ENCODE assay signal across 15 cellular contexts in genomic region chr18:9661564-9661963, GRCh38. TPM values are rescaled to one million over a fixed set of nuclear protein-coding genes. Genes with fewer than 3 reads are reported as not detected.
A peak's percentile ranks its signal among the peaks of the same experiment; 100 is the strongest.
DNase-seq lines count a peak whose midpoint lies in the region; ATAC-seq and TF ChIP-seq lines count a peak whose summit lies in the region.
"Had no signal": no experiment of that assay in that cellular context is flagged by ENCODE, and none has a peak within 500 bp of the region (broad histone marks: within the 10 kb centered on the region; RNA-seq: fewer than 3 reads in every experiment).

No MANE protein-coding gene starts in this region.

- TF ChIP-seq CTCF in mammary epithelial cell (conservative IDR thresholded peaks at IDR 0.05 in 1 of 2, IDR thresholded peaks at IDR 0.05 in 1 of 2; ENCODE audit: extremely low read depth in 1 of 2, insufficient read depth in 1 of 2, low read depth in 1 of 2, low read length in 2 of 2), result peak; percentile 21 to 54

- no peak overlapping the region for H3K4me3 ChIP-seq in mammary epithelial cell (replicated peaks in 1 of 3; ENCODE audit: insufficient read depth in 1 of 3, low read depth in 2 of 3, low read length in 3 of 3)
- H3K4me3 ChIP-seq in mesenchymal stem cell (ENCODE audit: insufficient read depth in 1 of 2, low read depth in 1 of 2, low read length in 2 of 2), result no peak overlapping the region
- H3K4me3 ChIP-seq: lower lobe of right lung had no signal

- no peak overlapping the region for H3K4me2 ChIP-seq in mammary epithelial cell (ENCODE audit: insufficient read depth, low read depth, low read length)
- no peak overlapping the region for H3K4me2 ChIP-seq in mesenchymal stem cell (ENCODE audit: low read length, poor library complexity, severe bottlenecking)
- H3K4me2 ChIP-seq: KMS-11 had no signal

- H2AFZ ChIP-seq in mammary epithelial cell (ENCODE audit: low read depth, low read length), result no peak overlapping the region
- no peak overlapping the region for H2AFZ ChIP-seq in mesenchymal stem cell (ENCODE audit: low read depth, low read length)
- H2AFZ ChIP-seq: parathyroid adenoma had no signal

- no TSS peak for BruUV-seq in mammary epithelial cell (replicated peaks; lab: Mats Ljungman, UMichigan)

- in situ Hi-C loops in mammary epithelial cell (cut with MboI; ENCODE audit: low sequenced_read_pairs in 2 of 2), result no loop called here

- H3K4me1 Mint-ChIP-seq in natural killer cell treated with Interleukin-12 subunit alpha and Interleukin-12 subunit beta and Interleukin-15 and Interleukin-18, amount 100 ng/mL, for 72 hours (ENCODE audit: low read depth in 2 of 2), result no peaks in the 10 kb centered on the region
- H3K4me1 Mint-ChIP-seq in stimulated activated naive B cell treated with anti-CD40 and anti-IgM and Interleukin-4, amounts not matched to agents 10 μg/mL and 1 μg/mL and 100 μg/mL, for 72 hours, result no peaks in the 10 kb centered on the region

- H3K4me1 ChIP-seq in mammary epithelial cell (ENCODE audit: insufficient read depth, low read length) (peaks cover 27% of the 10 kb centered on the region), mesenchymal stem cell (ENCODE audit: control insufficient read depth, insufficient read depth, low read depth, low read length) (peaks cover 10% of the 10 kb centered on the region)
- H3K4me1 ChIP-seq: lower lobe of right lung, parathyroid adenoma had no signal

- no peak overlapping the region for H3K27ac ChIP-seq in mammary epithelial cell (ENCODE audit: insufficient read depth, low read depth, low read length)
- no peak overlapping the region for H3K27ac ChIP-seq in mesenchymal stem cell (ENCODE audit: low read length, poor library complexity, severe bottlenecking)
- H3K27ac ChIP-seq: KMS-11, lower lobe of right lung, parathyroid adenoma had no signal

- no peak overlapping the region for H2AK5ac ChIP-seq in mesenchymal stem cell (ENCODE audit: low read length, severe bottlenecking)

- no peak overlapping the region for H2BK5ac ChIP-seq in mesenchymal stem cell (ENCODE audit: low read depth, low read length, poor library complexity, severe bottlenecking)

- no peak for ATAC-seq in HG02759 (IDR thresholded peaks at IDR 0.05; ENCODE audit: unreplicated experiment)
- ATAC-seq in natural killer cell treated with Interleukin-12 subunit alpha and Interleukin-12 subunit beta and Interleukin-15 and Interleukin-18, amount 100 ng/mL, for 72 hours, result no peak
- no peak for ATAC-seq in stimulated activated naive B cell treated with anti-CD40 and anti-IgM and Interleukin-4, amounts not matched to agents 10 μg/mL and 1 μg/mL and 100 μg/mL, for 72 hours (replicated peaks)
- ATAC-seq: lower lobe of right lung had no signal

- dilution Hi-C loops in mammary epithelial cell (cut with HindIII; ENCODE audit: low sequenced_read_pairs), result loop anchor here (5.0 kb wide), 2 partner anchors 44 to 51 kb away; no protein-coding TSS in a partner anchor

- H3K9ac ChIP-seq in mammary epithelial cell (ENCODE audit: insufficient read depth, low read length) (no peak overlapping the region), mesenchymal stem cell (ENCODE audit: low read length) (no peak overlapping the region)
- H3K9ac ChIP-seq: KMS-11, parathyroid adenoma had no signal

- H3K4ac ChIP-seq in mesenchymal stem cell (ENCODE audit: low read depth in 1 of 2, low read length in 2 of 2), result no peak overlapping the region

- H3K36me3 ChIP-seq in mammary epithelial cell (ENCODE audit: insufficient read depth, low read length) (no peaks in the 10 kb centered on the region), mesenchymal stem cell (ENCODE audit: control insufficient read depth in 1 of 2, insufficient read depth in 2 of 2, low read depth in 1 of 2, low read length in 2 of 2) (no peaks in the 10 kb centered on the region)
- H3K36me3 ChIP-seq: lower lobe of right lung had no signal

- H3K36me3 Mint-ChIP-seq in natural killer cell treated with Interleukin-12 subunit alpha and Interleukin-12 subunit beta and Interleukin-15 and Interleukin-18, amount 100 ng/mL, for 72 hours, result no peaks in the 10 kb centered on the region
- H3K36me3 Mint-ChIP-seq in stimulated activated naive B cell treated with anti-CD40 and anti-IgM and Interleukin-4, amounts not matched to agents 10 μg/mL and 1 μg/mL and 100 μg/mL, for 72 hours, result no peaks in the 10 kb centered on the region
- H3K36me3 Mint-ChIP-seq: type B pancreatic cell had no signal

- H3K9me3 ChIP-seq in mammary epithelial cell (replicated peaks; ENCODE audit: insufficient read depth, low read length) (no peaks in the 10 kb centered on the region), mesenchymal stem cell (ENCODE audit: control insufficient read depth, low read length) (no peaks in the 10 kb centered on the region)
- H3K9me3 ChIP-seq: lower lobe of right lung had no signal

- H3K18ac ChIP-seq in mesenchymal stem cell (ENCODE audit: low read depth in 1 of 2, low read length in 2 of 2), result peak overlapping the region in 1 of 2 experiments; percentile 28

- no peaks in the 10 kb centered on the region for H3K27me3 ChIP-seq in mammary epithelial cell (ENCODE audit: insufficient read depth, low read length)
- no peaks in the 10 kb centered on the region for H3K27me3 ChIP-seq in mesenchymal stem cell (ENCODE audit: control insufficient read depth in 1 of 2, insufficient read depth in 1 of 2, low read length in 2 of 2)

- intact Hi-C loops in mammary epithelial cell (cut with micrococcal nuclease), result loop anchor here (1.0 kb wide), 1 partner anchor 49 kb away; no protein-coding TSS in a partner anchor

- WGBS in mammary epithelial cell (ENCODE audit: low coverage, missing lambda C conversion rate), result 94% methylated on average over 1 of the region's 1 CpG
- WGBS in mesenchymal stem cell, result 100% methylated on average over 1 of the region's 1 CpG

- H2BK15ac ChIP-seq in mesenchymal stem cell (ENCODE audit: low read depth, poor library complexity, severe bottlenecking), result peak overlapping the region; percentile 74

- peak overlapping the region; percentile 10 to 23 for H2BK12ac ChIP-seq in mesenchymal stem cell (ENCODE audit: low read length in 2 of 2)

- no peak overlapping the region for H3K27ac Mint-ChIP-seq in natural killer cell treated with Interleukin-12 subunit alpha and Interleukin-12 subunit beta and Interleukin-15 and Interleukin-18, amount 100 ng/mL, for 72 hours
- H3K27ac Mint-ChIP-seq in stimulated activated naive B cell treated with anti-CD40 and anti-IgM and Interleukin-4, amounts not matched to agents 10 μg/mL and 1 μg/mL and 100 μg/mL, for 72 hours, result no peak overlapping the region
- H3K27ac Mint-ChIP-seq: type B pancreatic cell had no signal

- H4K20me1 ChIP-seq in mammary epithelial cell (ENCODE audit: insufficient read depth, low read length), result no peaks in the 10 kb centered on the region

- DNase-seq in ELR (ENCODE audit: low read depth) (peak; percentile 50), LHCN-M2 (ENCODE audit: low read depth) (peak; percentile 57), mammary epithelial cell (no peak), mesenchymal stem cell (peak; percentile 35), HuH-7.5 (ENCODE audit: low spot score) (no peak)
- no peak for DNase-seq in natural killer cell treated with Interleukin-12 subunit alpha and Interleukin-12 subunit beta and Interleukin-15 and Interleukin-18, amount 100 ng/mL, for 72 hours (ENCODE audit: low spot score)
- no peak for DNase-seq in stimulated activated naive B cell treated with anti-CD40 and anti-IgM and Interleukin-4, amounts not matched to agents 10 μg/mL and 1 μg/mL and 100 μg/mL, for 72 hours
- DNase-seq: activated T-cell treated with anti-CD3 and anti-CD28 coated beads for 4 hours, DMS153, lower lobe of right lung, NCI-H2227 treated with DMSO at 0.1 percent for 48 hours had no signal

- no peaks in the 10 kb centered on the region for H3K79me2 ChIP-seq in mammary epithelial cell (ENCODE audit: insufficient read depth, low read length)
- H3K79me2 ChIP-seq: parathyroid adenoma had no signal

- no peak overlapping the region for H3K14ac ChIP-seq in mesenchymal stem cell (ENCODE audit: low read length in 2 of 2)

- H4K91ac ChIP-seq in mesenchymal stem cell (ENCODE audit: low read length), result no peak overlapping the region

- no peak overlapping the region for H3K23ac ChIP-seq in mesenchymal stem cell (ENCODE audit: low read length in 2 of 2)

- CTCF ChIA-PET in mammary epithelial cell (lab: Charles Lee; ENCODE audit: low non-redundant PET), result interaction anchor here (0.6 to 1.7 kb wide), 5 partner anchors 13 to 1024 kb away, joined by 3 to 18 read pairs (median 5); no protein-coding TSS in a partner anchor

- no peaks in the 10 kb centered on the region for H3K79me1 ChIP-seq in mesenchymal stem cell (replicated peaks; ENCODE audit: low read length, poor library complexity, severe bottlenecking)

- H4K8ac ChIP-seq in mesenchymal stem cell (ENCODE audit: low read length), result no peak overlapping the region

- peaks cover 0 to 6% of the 10 kb centered on the region in 2 donors for H3K27me3 Mint-ChIP-seq in natural killer cell treated with Interleukin-12 subunit alpha and Interleukin-12 subunit beta and Interleukin-15 and Interleukin-18, amount 100 ng/mL, for 72 hours
- H3K27me3 Mint-ChIP-seq in stimulated activated naive B cell treated with anti-CD40 and anti-IgM and Interleukin-4, amounts not matched to agents 10 μg/mL and 1 μg/mL and 100 μg/mL, for 72 hours, result peaks cover 0 to 12% of the 10 kb centered on the region in 2 donors
- H3K27me3 Mint-ChIP-seq: type B pancreatic cell had no signal

- no peaks in the 10 kb centered on the region for H3K9me3 Mint-ChIP-seq in natural killer cell treated with Interleukin-12 subunit alpha and Interleukin-12 subunit beta and Interleukin-15 and Interleukin-18, amount 100 ng/mL, for 72 hours
- H3K9me3 Mint-ChIP-seq in stimulated activated naive B cell treated with anti-CD40 and anti-IgM and Interleukin-4, amounts not matched to agents 10 μg/mL and 1 μg/mL and 100 μg/mL, for 72 hours, result no peaks in the 10 kb centered on the region
- H3K9me3 Mint-ChIP-seq: type B pancreatic cell had no signal

- no peak overlapping the region for H3K4me3 Mint-ChIP-seq in natural killer cell treated with Interleukin-12 subunit alpha and Interleukin-12 subunit beta and Interleukin-15 and Interleukin-18, amount 100 ng/mL, for 72 hours
- H3K4me3 Mint-ChIP-seq in stimulated activated naive B cell treated with anti-CD40 and anti-IgM and Interleukin-4, amounts not matched to agents 10 μg/mL and 1 μg/mL and 100 μg/mL, for 72 hours, result no peak overlapping the region
- H3K4me3 Mint-ChIP-seq: type B pancreatic cell had no signal

- no peak overlapping the region for H2BK120ac ChIP-seq in mesenchymal stem cell (ENCODE audit: low read depth, low read length)

RNA-seq across cellular contexts. Expression of gene RAB31, which starts 46.5 kb away (rescaled TPM):
- total RNA-seq in LHCN-M2 (2014; rRNA removed) (26.2 and 31.3 TPM in 2 replicates), mammary epithelial cell (10 to 100 TPM; 12.3 to 34.6 TPM)
- polyA plus RNA-seq in LHCN-M2 (2012), result 19.9 TPM
- polyA plus RNA-seq in mammary epithelial cell, result 22.6 TPM
- polyA minus RNA-seq in mammary epithelial cell, result 78.6 TPM
- polyA plus RNA-seq in mesenchymal stem cell (2013, experiment 1 of 2), result 128 TPM
- polyA plus RNA-seq in mesenchymal stem cell (2013, experiment 2 of 2), result 128 TPM
- total RNA-seq in natural killer cell treated with Interleukin-12 subunit alpha and Interleukin-12 subunit beta and Interleukin-15 and Interleukin-18, amount 100 ng/mL, for 72 hours, result 1 to 10 TPM; 1.7 to 6.9 TPM

RNA-seq across cellular contexts. Expression of gene PPP4R1, which starts 47.2 kb away (rescaled TPM):
- total RNA-seq in LHCN-M2 (2014; rRNA removed) (107 and 109 TPM in 2 replicates), mammary epithelial cell (100 to 1,000 TPM in 1 of 2 donors, 10 to 100 TPM in 1; 89.7 to 163 TPM)
- 46.8 TPM for polyA plus RNA-seq in LHCN-M2 (2012)
- polyA plus RNA-seq in mammary epithelial cell, result 133 TPM
- polyA minus RNA-seq in mammary epithelial cell, result 117 TPM
- 61.2 TPM for polyA plus RNA-seq in mesenchymal stem cell (2013, experiment 1 of 2)
- polyA plus RNA-seq in mesenchymal stem cell (2013, experiment 2 of 2), result 58.8 TPM
- total RNA-seq in natural killer cell treated with Interleukin-12 subunit alpha and Interleukin-12 subunit beta and Interleukin-15 and Interleukin-18, amount 100 ng/mL, for 72 hours, result 10 to 100 TPM; 53.9 to 65.5 TPM

Comparison
In these comparisons a context has a peak if more than half of its experiments do, and no peak if none do; other contexts are left out.
1. DNase-seq: peak in ELR (single experiment), LHCN-M2 (single experiment) and mesenchymal stem cell (single experiment); none in mammary epithelial cell (single experiment), HuH-7.5 (single experiment), natural killer cell treated with Interleukin-12 subunit alpha and Interleukin-12 subunit beta and Interleukin-15 and Interleukin-18, amount 100 ng/mL, for 72 hours (single experiment) and stimulated activated naive B cell treated with anti-CD40 and anti-IgM and Interleukin-4, amounts not matched to agents 10 μg/mL and 1 μg/mL and 100 μg/mL, for 72 hours (single experiment).